Comparison of ENCODE assay signal across 12 cellular contexts in the genomic region with DNA sequence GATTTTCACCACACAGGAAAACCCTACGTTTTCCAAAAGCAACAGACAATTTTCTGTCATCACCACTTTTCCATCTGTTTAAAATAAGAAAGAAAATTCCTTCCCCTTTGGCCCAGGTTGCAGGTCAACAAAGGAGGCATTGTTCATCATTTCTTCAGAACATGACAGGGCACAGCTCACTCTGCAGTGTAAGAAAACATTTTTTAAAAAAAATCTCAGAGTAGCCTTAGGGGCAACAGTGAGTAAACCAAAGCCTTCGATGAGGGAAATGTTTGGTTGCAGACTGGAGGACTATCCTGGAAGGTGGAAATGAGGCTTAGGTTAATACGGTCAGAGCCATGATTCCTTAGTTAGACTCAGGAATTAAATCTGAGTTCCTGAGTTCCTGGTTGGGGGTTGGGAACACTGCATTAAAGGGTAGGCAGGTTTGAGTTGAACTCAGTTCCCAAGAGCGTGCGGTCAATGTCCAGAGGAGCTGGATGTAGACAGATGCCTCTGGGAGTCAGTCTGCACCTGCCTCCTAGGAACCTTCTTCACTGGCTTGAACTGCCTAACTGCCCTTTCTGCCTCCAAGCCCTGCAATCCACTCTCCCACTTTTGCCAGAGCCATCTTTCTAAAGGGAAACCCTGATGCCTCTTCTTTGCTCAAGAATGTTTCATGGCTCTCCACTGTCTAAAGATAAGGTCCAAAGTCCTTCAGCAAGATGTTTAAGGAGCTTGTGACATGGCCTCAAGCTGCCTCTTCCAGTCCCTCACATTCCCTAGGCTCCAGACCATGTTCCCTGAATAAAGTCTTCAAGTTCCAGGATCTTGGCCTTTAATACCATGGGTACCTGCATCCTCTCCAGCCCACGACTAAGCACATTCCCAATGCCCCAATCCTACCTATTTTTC. TPM values are rescaled to one million over a fixed set of nuclear protein-coding genes. Genes with fewer than 3 reads are reported as not detected.
DNase-seq lines count a peak whose midpoint lies in the region; ATAC-seq, FAIRE-seq and TF ChIP-seq lines count a peak whose summit lies in the region.
"Had no signal": no experiment of that assay in that cellular context is flagged by ENCODE, and none has a peak within 500 bp of the region (broad histone marks: within the 10 kb centered on the region; RNA-seq: fewer than 3 reads in every experiment).

No MANE protein-coding gene starts in this region.

- peak overlapping the region; percentile 61; the same call in 1 of the 2 replicates for H3K9ac ChIP-seq in HCT116 (ENCODE audit: low read length)
- peak overlapping the region; percentile 5 to 56 for H3K9ac ChIP-seq in liver (ENCODE audit: low read depth in 1 of 2, low read length in 2 of 2)

- WGBS in A549 (ENCODE audit: missing lambda C conversion rate), result 66% methylated on average over 6 of the region's 6 CpGs
- WGBS in liver, result 86% methylated on average over 6 of the region's 6 CpGs
- 82 to 84% methylated on average over 6 of the region's 6 CpGs for WGBS in thyroid gland, 2 donors

- H3K4me1 ChIP-seq in A549, result peaks cover 44% of the 10 kb centered on the region
- H3K4me1 ChIP-seq in HCT116 (ENCODE audit: control insufficient read depth in 1 of 2, insufficient read depth in 2 of 2, low read length in 2 of 2), result peaks cover 28 to 67% of the 10 kb centered on the region in 2 experiments
- H3K4me1 ChIP-seq in ascending aorta, result peaks cover 10 to 22% of the 10 kb centered on the region in 2 donors
- peaks cover 17 to 45% (median 29%) of the 10 kb centered on the region in 4 donors for H3K4me1 ChIP-seq in liver (ENCODE audit: control insufficient read depth in 4 of 4, insufficient read depth in 4 of 4, low read length in 3 of 4)
- peaks cover 25 to 27% of the 10 kb centered on the region in 2 donors for H3K4me1 ChIP-seq in thyroid gland

- peak overlapping the region; percentile 92 for H3K4me2 ChIP-seq in A549
- H3K4me2 ChIP-seq in HCT116 (ENCODE audit: low read length), result peak overlapping the region; percentile 77; the same call in 1 of the 2 replicates

- TF ChIP-seq RAD21 in A549 (conservative IDR thresholded peaks at IDR 0.05 in 1 of 2, IDR thresholded peaks at IDR 0.05 in 1 of 2), result no peak
- TF ChIP-seq RAD21 in HCT116 (IDR thresholded peaks at IDR 0.05; ENCODE audit: low read depth), result no peak
- TF ChIP-seq RAD21 in liver (IDR thresholded peaks at IDR 0.05), result no peak

- TF ChIP-seq POLR2A in A549 (IDR thresholded peaks at IDR 0.05; ENCODE audit: low read length) (no peak), HCT116 (IDR thresholded peaks at IDR 0.05; ENCODE audit: borderline replicate concordance, extremely low read depth, insufficient read depth, insufficient read length) (no peak), thyroid gland (IDR thresholded peaks at IDR 0.05) (no peak)

- no peak for FAIRE-seq in A549 (lab: Jason Lieb, UNC)
- FAIRE-seq: HTR-8/SVneo had no signal

- TF ChIP-seq CTCF in A549 (IDR thresholded peaks at IDR 0.05) (no peak), HCT116 (IDR thresholded peaks at IDR 0.05 in 2 of 3, conservative IDR thresholded peaks at IDR 0.05 in 1 of 3; ENCODE audit: borderline replicate concordance in 1 of 3, insufficient read depth in 1 of 3, low read depth in 2 of 3, low read length in 2 of 3) (no peak), ascending aorta (IDR thresholded peaks at IDR 0.05) (no peak), liver (IDR thresholded peaks at IDR 0.05; ENCODE audit: low read depth, low read length, missing input control) (no peak), thyroid gland (IDR thresholded peaks at IDR 0.05) (no peak)

- no peaks in the 10 kb centered on the region for H4K20me1 ChIP-seq in HCT116 (ENCODE audit: insufficient read depth)

- peaks cover 14% of the 10 kb centered on the region; the same call in 1 of the 2 replicates for H3K79me2 ChIP-seq in HCT116 (ENCODE audit: insufficient read depth, low read length)

- RAD21 ChIA-PET in HCT116 (lab: Charles Lee; ENCODE audit: low non-redundant PET in 1 of 2, low total read pairs in 2 of 2, uncharacterized antibody in 2 of 2, unreplicated experiment in 2 of 2), result no interaction called here

- H3K9me2 ChIP-seq in HCT116 (ENCODE audit: insufficient read depth), result no peaks in the 10 kb centered on the region

- no peaks in the 10 kb centered on the region for H3K36me3 ChIP-seq in HCT116 (ENCODE audit: control insufficient read depth in 1 of 2, insufficient read depth in 2 of 2, low read length in 2 of 2)
- H3K36me3 ChIP-seq in ascending aorta, result no peaks in the 10 kb centered on the region
- no peaks in the 10 kb centered on the region for H3K36me3 ChIP-seq in liver (ENCODE audit: control insufficient read depth in 4 of 4, insufficient read depth in 3 of 4, low read depth in 1 of 4, low read length in 3 of 4)
- peaks cover 0 to 3% of the 10 kb centered on the region in 2 donors for H3K36me3 ChIP-seq in thyroid gland
- H3K36me3 ChIP-seq: HAP-1 had no signal

- H3K4me3 ChIP-seq in A549, result no peak overlapping the region
- no peak overlapping the region for H3K4me3 ChIP-seq in HCT116 (replicated peaks in 1 of 2; ENCODE audit: low read depth in 1 of 2, low read length in 2 of 2)
- H3K4me3 ChIP-seq in ascending aorta, result no peak overlapping the region
- H3K4me3 ChIP-seq in liver (ENCODE audit: low read depth in 1 of 3, low read length in 3 of 3), result no peak overlapping the region
- H3K4me3 ChIP-seq in thyroid gland (replicated peaks in 1 of 3), result no peak overlapping the region

- CTCF ChIA-PET in A549 (lab: Yijun Ruan, JAX), result interaction anchor here (11.4 kb wide), 1 partner anchor 185 kb away, joined by 116 read pairs; no protein-coding TSS in a partner anchor
- CTCF ChIA-PET in HCT116 (lab: Charles Lee), result no interaction called here

- no peak for ATAC-seq in A549
- ATAC-seq in HCT116, result no peak
- no peak for ATAC-seq in GM19328 (IDR thresholded peaks at IDR 0.05; ENCODE audit: unreplicated experiment)

- H3K27me3 ChIP-seq in HCT116 (ENCODE audit: insufficient read depth, low read length) (peaks cover 17% of the 10 kb centered on the region; the same call in 1 of the 2 replicates), ascending aorta (no peaks in the 10 kb centered on the region), liver (ENCODE audit: control insufficient read depth in 4 of 4, insufficient read depth in 4 of 4, low read length in 3 of 4) (no peaks in the 10 kb centered on the region), thyroid gland (no peaks in the 10 kb centered on the region)

- intact Hi-C loops in HCT116 (cut with micrococcal nuclease) (loop anchor here (10.0 kb wide), 1 partner anchor 528 kb away; no protein-coding TSS in a partner anchor), ascending aorta (cut with DNase I) (loop anchor here (5.0 to 10.0 kb wide), 2 partner anchors 45 to 1762 kb away; no protein-coding TSS in a partner anchor), thyroid gland (cut with DNase I) (no loop called here)

- no TSS peak for BruUV-seq in HCT116 (replicated peaks; lab: Mats Ljungman, UMichigan)

- no peak for TF ChIP-seq EP300 in A549 (IDR thresholded peaks at IDR 0.05)

- H3K27ac ChIP-seq in A549 (peak overlapping the region; percentile 99; a peak in 5 of 6 replicates), HCT116 (ENCODE audit: low read depth, low read length) (no peak overlapping the region), ascending aorta (peak overlapping the region; percentile 74 to 98), liver (ENCODE audit: low read depth in 1 of 2, low read length in 2 of 2) (peak overlapping the region; percentile 76 to 82), thyroid gland (no peak overlapping the region)

- no peak overlapping the region for H2AFZ ChIP-seq in HCT116 (ENCODE audit: low read depth, low read length, poor library complexity, severe bottlenecking)

- POLR2A ChIA-PET in A549 (lab: Yijun Ruan, JAX) (interaction anchor here (2.4 to 6.3 kb wide), 2 partner anchors 43 to 129 kb away, joined by 17 to 48 read pairs; no protein-coding TSS in a partner anchor), HCT116 (lab: Charles Lee) (no interaction called here)

- DNase-seq in A549 (ENCODE audit: low read depth in 1 of 2, low spot score in 1 of 2), result peak in 1 of 2 experiments; percentile 33
- DNase-seq in HCT116 (ENCODE audit: low read depth, low spot score), result no peak
- DNase-seq in ascending aorta (ENCODE audit: low spot score in 2 of 2), result no peak
- no peak for DNase-seq in pons (ENCODE audit: low spot score)
- no peak for DNase-seq in thyroid gland
- DNase-seq in activated CD4-positive, alpha-beta T cell treated with anti-CD3 and anti-CD28 coated beads for 4 hours, result no peak
- DNase-seq: activated gamma-delta T cell treated with Interleukin-2 at 50 U/mL for 16 hours, erythroblast had no signal

- H3K9me3 ChIP-seq in A549 (no peaks in the 10 kb centered on the region), HCT116 (ENCODE audit: control insufficient read depth in 1 of 2, insufficient read depth in 1 of 2, low read depth in 1 of 2, low read length in 2 of 2) (no peaks in the 10 kb centered on the region), ascending aorta (no peaks in the 10 kb centered on the region), liver (ENCODE audit: control insufficient read depth in 4 of 4, low read length in 3 of 4) (no peaks in the 10 kb centered on the region), thyroid gland (no peaks in the 10 kb centered on the region)
- H3K9me3 ChIP-seq: HAP-1 had no signal

TF ChIP-seq in A549, 52 proteins besides CTCF, POLR2A, EP300 and RAD21 (continues in another document):
- TF ChIP-seq MYC (IDR thresholded peaks at IDR 0.05; ENCODE audit: borderline replicate concordance, low read length), result no peak
- TF ChIP-seq SREBF2 (IDR thresholded peaks at IDR 0.05), result no peak
- TF ChIP-seq NR3C1 (IDR thresholded peaks at IDR 0.05), result no peak
- TF ChIP-seq ZNF302 (CRISPR knock-in tag; IDR thresholded peaks at IDR 0.05), result no peak

TF ChIP-seq in HCT116, 20 proteins besides CTCF, POLR2A, EP300 and RAD21 (continues in another document):
- no peak for TF ChIP-seq EZH2 (IDR thresholded peaks at IDR 0.05)

TF ChIP-seq in liver, 16 proteins besides CTCF, POLR2A, EP300 and RAD21 (continues in another document):
- TF ChIP-seq, protein P1, sequence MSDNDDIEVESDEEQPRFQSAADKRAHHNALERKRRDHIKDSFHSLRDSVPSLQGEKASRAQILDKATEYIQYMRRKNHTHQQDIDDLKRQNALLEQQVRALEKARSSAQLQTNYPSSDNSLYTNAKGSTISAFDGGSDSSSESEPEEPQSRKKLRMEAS (IDR thresholded peaks at IDR 0.05), result no peak
- no peak for TF ChIP-seq HNF4A (conservative IDR thresholded peaks at IDR 0.05)

RNA-seq across cellular contexts. Expression of gene HES1, which starts 3.2 kb away (rescaled TPM):
- polyA plus RNA-seq in A549 (2011; rRNA removed) (34.5 and 66.6 TPM in 2 replicates), A549 (2017; fragmentation: RNase III; extraction: RNeasy Plus Mini Kit Qiagen cat#74134 plus additional on column Dnase treatment) (6.1 to 8.5 TPM (median 8.3 TPM) in 3 replicates), liver (10 to 100 TPM; 11.2 to 12.5 TPM)
- polyA plus RNA-seq in A549 (2012; cell fraction: cytosol; rRNA removed), result 65.0 and 95.5 TPM in 2 replicates
- polyA plus RNA-seq in A549 (2012; cell fraction: nucleus; rRNA removed), result 226 and 239 TPM in 2 replicates
- polyA minus RNA-seq in A549 (2011; rRNA and poly(A)+ RNA removed), result 34.8 and 42.3 TPM in 2 replicates
- total RNA-seq in HCT116 (2021; ENCODE audit: unreplicated experiment) (32.9 TPM), ascending aorta (22.6 TPM), liver (1 to 10 TPM; 5.3 to 6.8 TPM), thyroid gland (100 to 1,000 TPM; 127 to 193 (median 159) TPM)
- 31.8 and 41.9 TPM in 2 replicates for polyA plus RNA-seq in HCT116 (2012)

Comparison
In these comparisons a context has a peak if more than half of its experiments do, and no peak if none do; other contexts are left out.
1. H3K27ac ChIP-seq: peak in A549 (2 of 2), ascending aorta (2 of 2) and liver (2 of 2); none in HCT116 (single experiment) and thyroid gland (0 of 3).